Comparison of ENCODE assay signal across 8 cellular contexts in the genomic region with DNA sequence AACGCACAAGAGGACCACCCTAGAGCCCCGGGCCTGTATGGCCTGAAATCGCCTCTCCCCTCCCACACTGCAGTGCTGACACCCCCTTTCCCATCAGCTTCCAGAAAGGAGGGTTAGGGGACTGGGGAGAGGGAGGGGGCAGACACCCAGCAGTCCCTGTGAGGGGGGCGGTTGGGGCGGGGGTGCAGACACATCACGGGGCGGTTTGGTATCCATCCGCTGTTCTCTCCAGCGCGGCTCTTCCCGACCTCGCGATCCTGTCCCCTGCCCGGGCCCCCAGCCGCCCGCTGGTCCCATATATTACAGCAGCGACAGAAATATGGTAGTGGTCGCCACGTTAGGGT. TPM values are rescaled to one million over a fixed set of nuclear protein-coding genes. Genes with fewer than 3 reads are reported as not detected.
A peak's percentile ranks its signal among the peaks of the same experiment; 100 is the strongest.
DNase-seq lines count a peak whose midpoint lies in the region; ATAC-seq and TF ChIP-seq lines count a peak whose summit lies in the region.

No MANE protein-coding gene starts in this region.

- peak overlapping the region; percentile 39 for H2AFZ ChIP-seq in smooth muscle cell (ENCODE audit: low read depth)

- DNase-seq in HFF-Myc (ENCODE audit: extremely low read depth, low read depth) (no peak), astrocyte of the cerebellum (ENCODE audit: low read depth) (no peak), immature natural killer cell (no peak), smooth muscle cell (lab: John Stamatoyannopoulos, UW; ENCODE audit: unreplicated experiment) (no peak), H4 (ENCODE audit: low spot score) (no peak), DMS79 treated with DMSO at 0.1 percent for 48 hours (lab: John Stamatoyannopoulos, UW) (no peak), ecto neural progenitor cell (ENCODE audit: low spot score) (no peak)

- no peaks in the 10 kb centered on the region for H3F3A ChIP-seq in smooth muscle cell (ENCODE audit: low read depth)

- in situ Hi-C loops in astrocyte of the cerebellum (cut with HindIII; ENCODE audit: low sequenced_read_pairs) = no loop called here

- H4K20me1 ChIP-seq in smooth muscle cell (ENCODE audit: low read depth) = no peaks in the 10 kb centered on the region

- peak overlapping the region; percentile 70 to 88 (median 74) for H3K4me3 Mint-ChIP-seq in immature natural killer cell

- no peak overlapping the region for H3K27ac Mint-ChIP-seq in immature natural killer cell

- H3K9me3 ChIP-seq in smooth muscle cell (replicated peaks; ENCODE audit: low read depth) = no peaks in the 10 kb centered on the region

- H3K9me3 Mint-ChIP-seq in immature natural killer cell = no peaks in the 10 kb centered on the region

- no peak for ATAC-seq in GM19324 (IDR thresholded peaks at IDR 0.05; ENCODE audit: low FRiP score, unreplicated experiment)

- TF ChIP-seq CTCF in HFF-Myc (IDR thresholded peaks at IDR 0.05; ENCODE audit: low read depth, low read length, missing control alignments) = no peak
- TF ChIP-seq CTCF in astrocyte of the cerebellum (IDR thresholded peaks at IDR 0.05; ENCODE audit: low read depth, low read length, missing control alignments) = no peak
- no peak for TF ChIP-seq CTCF in smooth muscle cell (IDR thresholded peaks at IDR 0.05; ENCODE audit: borderline replicate concordance, insufficient read depth, poor library complexity, severe bottlenecking)

- H3K4me3 ChIP-seq in HFF-Myc (replicated peaks; ENCODE audit: low read depth, low read length) (peak overlapping the region; percentile 56), astrocyte of the cerebellum (ENCODE audit: low read depth, low read length) (peak overlapping the region; percentile 63), smooth muscle cell (peak overlapping the region; percentile 69)

- no peaks in the 10 kb centered on the region for H3K36me3 ChIP-seq in smooth muscle cell (ENCODE audit: low read depth)

- peaks cover 2 to 20% (median 6%) of the 10 kb centered on the region in 3 donors for H3K27me3 Mint-ChIP-seq in immature natural killer cell (ENCODE audit: low read depth in 3 of 3)

- H3K27ac ChIP-seq in smooth muscle cell (ENCODE audit: low read depth) = no peak overlapping the region

- WGBS in smooth muscle cell (ENCODE audit: low lambda C conversion rate) = 33% methylated on average over 12 of the region's 19 CpGs

- H3K27me3 ChIP-seq in smooth muscle cell (ENCODE audit: low read depth) = no peaks in the 10 kb centered on the region

- H3K36me3 Mint-ChIP-seq in immature natural killer cell = no peaks in the 10 kb centered on the region

- H3K4me1 Mint-ChIP-seq in immature natural killer cell = peaks cover 3 to 6% of the 10 kb centered on the region in 2 donors

- no peaks in the 10 kb centered on the region for H3K4me1 ChIP-seq in smooth muscle cell (ENCODE audit: low read depth)

- H3K9ac ChIP-seq in smooth muscle cell (ENCODE audit: low read depth) = no peak overlapping the region

- H3K4me2 ChIP-seq in smooth muscle cell = peak overlapping the region; percentile 90

- no peaks in the 10 kb centered on the region for H3K79me2 ChIP-seq in smooth muscle cell (ENCODE audit: low read depth)

RNA-seq across cellular contexts. Expression of a gene that starts 0.4 kb away (rescaled TPM):
- 1 to 10 TPM in 1 of 3 donors, under 1 TPM in 2; 0.84 to 3.7 (median 0.99) TPM for polyA plus RNA-seq in immature natural killer cell
- total RNA-seq in smooth muscle cell = 16.5 and 17.7 TPM in 2 replicates
- 3.2 and 6.6 TPM in 2 replicates for polyA plus RNA-seq in smooth muscle cell
- 13.6 and 13.8 TPM in 2 replicates for total RNA-seq in H4 (2014; rRNA removed; shearing (Covaris generic))

RNA-seq across cellular contexts. Expression of a gene that starts 8.7 kb away (rescaled TPM):
- under 1 TPM in 2 of 3 donors, not detected in 1; 0.16 to 0.81 TPM for polyA plus RNA-seq in immature natural killer cell
- 3.2 and 3.9 TPM in 2 replicates for total RNA-seq in smooth muscle cell
- 2.0 TPM in 2 replicates for polyA plus RNA-seq in smooth muscle cell
- total RNA-seq in H4 (2014; rRNA removed; shearing (Covaris generic)) = 1.2 and 2.0 TPM in 2 replicates
